Comparison of ENCODE assay signal across 2 cellular contexts in genomic region chr14:67352055-67352454, GRCh38.
TF ChIP-seq lines count a peak whose summit lies in the region.

No MANE protein-coding gene starts in this region.

TF ChIP-seq in A549, 52 proteins besides CTCF, POLR2A, EP300 and RAD21:
- peak; percentile 91 for TF ChIP-seq MAFK (IDR thresholded peaks at IDR 0.05; ENCODE audit: partially characterized antibody)
- TF ChIP-seq TP53 (CRISPR knock-in tag; IDR thresholded peaks at IDR 0.05) = no peak

TF ChIP-seq in H1, 55 proteins besides CTCF, POLR2A, EP300 and RAD21:
- TF ChIP-seq MAFK (IDR thresholded peaks at IDR 0.05; ENCODE audit: low read depth, low read length) (peak; percentile 40; the same call in 1 of the 2 replicates), ATF3 (IDR thresholded peaks at IDR 0.05; ENCODE audit: insufficient read depth, low read depth, low read length) (no peak), SRF (IDR thresholded peaks at IDR 0.05; ENCODE audit: low read depth, low read length) (no peak)
TF ChIP-seq in H1: peak in this region for 1.
